In the genomic region with DNA sequence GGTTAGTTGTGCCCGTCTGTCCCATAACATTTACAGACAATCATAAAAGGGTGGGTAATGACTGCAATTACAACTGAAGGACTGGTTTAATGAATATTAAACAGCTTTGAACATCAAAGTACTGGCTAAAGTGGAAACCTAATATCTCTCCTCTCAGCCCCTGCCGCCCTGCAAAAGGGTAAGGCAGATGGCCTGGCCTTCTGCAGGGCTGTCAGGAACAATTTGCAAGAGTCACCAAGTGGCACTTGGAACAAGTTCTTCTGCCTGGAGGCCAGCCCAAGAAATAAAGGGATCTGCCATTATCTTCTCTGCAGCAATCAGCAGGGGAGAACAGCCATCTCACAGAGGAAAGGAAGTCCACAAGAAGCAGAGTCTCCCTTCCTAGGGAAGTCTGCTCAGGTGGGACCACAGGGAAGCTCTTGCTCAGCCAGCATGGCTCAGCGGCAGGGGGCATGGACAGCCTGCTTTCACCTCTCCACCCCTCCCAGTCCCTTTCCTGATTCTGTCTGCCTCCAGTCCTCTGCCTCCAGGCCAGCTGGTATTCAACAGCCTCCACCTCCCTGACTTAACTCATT, we compare ENCODE assay signal across 23 cellular contexts.
A peak's percentile ranks its signal among the peaks of the same experiment; 100 is the strongest.
DNase-seq lines count a peak whose midpoint lies in the region; ATAC-seq and TF ChIP-seq lines count a peak whose summit lies in the region.
"Had no signal": no experiment of that assay in that cellular context is flagged by ENCODE, and none has a peak within 500 bp of the region (broad histone marks: within the 10 kb centered on the region; RNA-seq: fewer than 3 reads in every experiment).

No MANE protein-coding gene starts in this region.

- H3K27ac Mint-ChIP-seq in WTC11: no peak overlapping the region
- H3K27ac Mint-ChIP-seq: activated CD8-positive, alpha-beta T cell treated with anti-CD3 and anti-CD28 coated beads for 36 hours; effector memory CD8-positive, alpha-beta T cell had no signal

- ATAC-seq in WTC11 (no peak), HG03196 (IDR thresholded peaks at IDR 0.05; ENCODE audit: unreplicated experiment) (no peak), HG03342 (IDR thresholded peaks at IDR 0.05; ENCODE audit: unreplicated experiment) (no peak)
- ATAC-seq: activated CD4-positive, CD25-positive, alpha-beta regulatory T cell treated with anti-CD3 and anti-CD28 coated beads, Interleukin-2, amount 50 U/mL, for 24 hours; activated CD8-positive, alpha-beta T cell treated with anti-CD3 and anti-CD28 coated beads for 36 hours; effector memory CD8-positive, alpha-beta T cell; gastrocnemius medialis; lower lobe of right lung had no signal

- DNase-seq in DMS79 (lab: John Stamatoyannopoulos, UW) (peak; percentile 98), NCI-H1417 treated with DMSO at 0.1 percent for 48 hours (lab: John Stamatoyannopoulos, UW) (peak; percentile 34), NCI-H2227 (lab: John Stamatoyannopoulos, UW; ENCODE audit: unreplicated experiment) (peak; percentile 49), WTC11 (ENCODE audit: low spot score) (no peak), HCEC 1CT (no peak)
- DNase-seq in activated CD4-positive, alpha-beta T cell treated with anti-CD3 and anti-CD28 coated beads for 4 hours: no peak
- DNase-seq: ACHN; activated CD8-positive, alpha-beta T cell treated with anti-CD3 and anti-CD28 coated beads for 36 hours; activated gamma-delta T cell treated with Interleukin-2 at 50 U/mL for 16 hours; activated T-cell treated with anti-CD3 and anti-CD28 coated beads for 4 hours; brain microvascular endothelial cell; Calu3; colonic mucosa; effector memory CD8-positive, alpha-beta T cell; gastrocnemius medialis; lower lobe of right lung; MM.1S; stimulated activated CD4-positive, alpha-beta T cell treated with anti-CD3 and anti-CD28 coated beads, Interleukin-4, amount 100 ng/mL, for 1 hour; stimulated activated naive CD4-positive, alpha-beta T cell; testis had no signal

- CTCF ChIA-PET in WTC11 (lab: Charles Lee): no interaction called here

- H3K9me3 Mint-ChIP-seq in WTC11: no peaks in the 10 kb centered on the region
- H3K9me3 Mint-ChIP-seq: activated CD8-positive, alpha-beta T cell treated with anti-CD3 and anti-CD28 coated beads for 36 hours; effector memory CD8-positive, alpha-beta T cell had no signal

- POLR2A ChIA-PET in WTC11 (lab: Charles Lee): no interaction called here

- H3K4me3 Mint-ChIP-seq in WTC11: no peak overlapping the region
- H3K4me3 Mint-ChIP-seq: activated CD8-positive, alpha-beta T cell treated with anti-CD3 and anti-CD28 coated beads for 36 hours; effector memory CD8-positive, alpha-beta T cell had no signal

- peaks cover 38% of the 10 kb centered on the region for H3K27me3 Mint-ChIP-seq in WTC11 (ENCODE audit: low read depth)

- H3K36me3 Mint-ChIP-seq in WTC11: no peaks in the 10 kb centered on the region

- TF ChIP-seq CTCF in WTC11 (IDR thresholded peaks at IDR 0.05): no peak

- H3K4me1 Mint-ChIP-seq in WTC11: peaks cover 71% of the 10 kb centered on the region

TF ChIP-seq in WTC11, 78 proteins besides CTCF, POLR2A, EP300 and RAD21:
- no peak for TF ChIP-seq OVOL2 (CRISPR knock-in tag; IDR thresholded peaks at IDR 0.05; ENCODE audit: borderline replicate concordance)
- no peak for TF ChIP-seq MYBL2 (CRISPR knock-in tag; IDR thresholded peaks at IDR 0.05)
- no peak for TF ChIP-seq E2F1 (CRISPR knock-in tag; IDR thresholded peaks at IDR 0.05)
- TF ChIP-seq, protein P1, sequence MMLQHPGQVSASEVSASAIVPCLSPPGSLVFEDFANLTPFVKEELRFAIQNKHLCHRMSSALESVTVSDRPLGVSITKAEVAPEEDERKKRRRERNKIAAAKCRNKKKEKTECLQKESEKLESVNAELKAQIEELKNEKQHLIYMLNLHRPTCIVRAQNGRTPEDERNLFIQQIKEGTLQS (CRISPR knock-in tag; conservative IDR thresholded peaks at IDR 0.05): no peak
- 0 out of 2 replicates have a peak, but pooled peaks have one; percentile 27 for TF ChIP-seq ZNF423 (CRISPR knock-in tag; IDR thresholded peaks at IDR 0.05)
- TF ChIP-seq, protein P2, sequence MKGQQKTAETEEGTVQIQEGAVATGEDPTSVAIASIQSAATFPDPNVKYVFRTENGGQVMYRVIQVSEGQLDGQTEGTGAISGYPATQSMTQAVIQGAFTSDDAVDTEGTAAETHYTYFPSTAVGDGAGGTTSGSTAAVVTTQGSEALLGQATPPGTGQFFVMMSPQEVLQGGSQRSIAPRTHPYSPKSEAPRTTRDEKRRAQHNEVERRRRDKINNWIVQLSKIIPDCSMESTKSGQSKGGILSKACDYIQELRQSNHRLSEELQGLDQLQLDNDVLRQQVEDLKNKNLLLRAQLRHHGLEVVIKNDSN (CRISPR knock-in tag; IDR thresholded peaks at IDR 0.05): no peak

Comparison
In these comparisons a context has a peak if more than half of its experiments do, and no peak if none do; other contexts are left out.
1. DNase-seq: peak in DMS79 (single experiment), NCI-H1417 treated with DMSO at 0.1 percent for 48 hours (single experiment) and NCI-H2227 (single experiment); none in WTC11 (single experiment), activated CD4-positive, alpha-beta T cell treated with anti-CD3 and anti-CD28 coated beads for 4 hours (0 of 2) and HCEC 1CT (single experiment).